8 cellular contexts compared by ENCODE assay signal in the genomic region with DNA sequence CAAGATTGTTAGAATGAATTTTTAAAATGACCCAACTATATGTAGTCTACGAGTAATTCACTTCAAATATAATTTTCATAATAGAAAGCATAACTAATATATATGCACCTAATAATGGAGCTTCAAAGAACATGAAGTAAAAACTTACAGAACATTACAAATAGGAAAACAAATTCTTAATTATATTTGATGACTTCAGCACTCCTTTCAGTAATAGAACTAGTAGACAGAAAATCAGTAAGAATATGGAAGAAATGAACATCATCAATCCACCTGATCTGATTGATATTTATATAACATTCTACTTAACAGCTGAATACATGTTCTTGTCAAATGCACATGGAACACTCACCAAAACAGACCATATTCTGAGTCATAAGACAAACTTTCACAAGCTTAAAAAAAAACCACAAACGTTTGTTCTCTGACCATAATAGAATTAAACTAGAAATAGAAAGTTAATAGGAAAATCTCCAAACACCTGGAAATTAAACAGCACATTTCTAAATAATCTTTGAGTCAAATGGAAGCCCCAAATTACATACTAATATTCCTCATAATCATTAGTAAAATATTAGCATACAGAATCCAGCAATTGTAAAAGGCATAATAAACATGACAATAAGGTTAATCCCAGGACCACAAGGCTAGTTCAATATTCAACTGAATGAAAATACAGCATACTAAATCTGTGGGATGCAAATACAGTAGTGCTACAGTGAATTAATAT. TPM values are rescaled to one million over a fixed set of nuclear protein-coding genes. Genes with fewer than 3 reads are reported as not detected.
DNase-seq lines count a peak whose midpoint lies in the region; ATAC-seq, FAIRE-seq and TF ChIP-seq lines count a peak whose summit lies in the region.

No MANE protein-coding gene starts in this region.

- RAD21 ChIA-PET in GM12878 (lab: Charles Lee; ENCODE audit: unreplicated experiment): interaction anchor here (0.6 to 1.7 kb wide), 4 partner anchors 26 to 1828 kb away, joined by 3 to 8 read pairs (median 5); no protein-coding TSS in a partner anchor

- TF ChIP-seq CTCF in GM12878 (IDR thresholded peaks at IDR 0.05 in 2 of 3, conservative IDR thresholded peaks at IDR 0.05 in 1 of 3; ENCODE audit: control insufficient read depth in 2 of 3, extremely low read depth in 1 of 3, insufficient read depth in 1 of 3, low read depth in 3 of 3, low read length in 3 of 3) (no peak), gastrocnemius medialis (IDR thresholded peaks at IDR 0.05 in 4 of 5, conservative IDR thresholded peaks at IDR 0.05 in 1 of 5) (no peak)

- intact Hi-C loops in GM12878 (cut with micrococcal nuclease; ENCODE audit: unreplicated experiment): loop anchor here (2.0 kb wide), 1 partner anchor 48 kb away; the partner anchor contains the start of gene BRAF
- intact Hi-C loops in gastrocnemius medialis (cut with DNase I; ENCODE audit: low total_unique reads): no loop called here

- CTCF ChIA-PET in GM12878 (lab: Yijun Ruan, JAX): interaction anchor here (0.7 to 1.5 kb wide), 4 partner anchors 12 to 107 kb away, joined by 3 to 4 read pairs (median 3); no protein-coding TSS in a partner anchor

- H4K20me1 ChIP-seq in GM12878 (ENCODE audit: control insufficient read depth, insufficient read depth): no peaks in the 10 kb centered on the region

- in situ Hi-C loops in GM12878 (cut with MboI) (no loop called here), gastrocnemius medialis (cut with MboI; ENCODE audit: low sequenced_read_pairs in 4 of 4) (no loop called here)

- DNase-seq in A172 (ENCODE audit: low spot score): peak; percentile 22
- DNase-seq in GM12878 (ENCODE audit: low read depth, low spot score): peak; percentile 47
- no peak for DNase-seq in gastrocnemius medialis
- DNase-seq in D341Med (ENCODE audit: low spot score): no peak
- no peak for DNase-seq in HUDEP-2 (lab: John Stamatoyannopoulos, UW; ENCODE audit: unreplicated experiment in 76 of 76)
- DNase-seq in NCI-H2107 (lab: John Stamatoyannopoulos, UW): no peak

- WGBS in GM12878 (ENCODE audit: insufficient coverage, insufficient replicate concordance, low lambda C conversion rate, missing lambda C conversion rate): 0% methylated on average over 2 of the region's 2 CpGs

- FAIRE-seq in GM12878 (lab: Jason Lieb, UNC): no peak

- TF ChIP-seq POLR2A in GM12878 (IDR thresholded peaks at IDR 0.05; ENCODE audit: low read depth, low read length) (no peak), gastrocnemius medialis (IDR thresholded peaks at IDR 0.05) (no peak)

- H3K9ac ChIP-seq in GM12878 (ENCODE audit: control insufficient read depth, insufficient read depth, low read length): no peak overlapping the region

- SMC1A ChIA-PET in GM12878 (lab: Charles Lee; ENCODE audit: uncharacterized antibody, unreplicated experiment): interaction anchor here (0.9 to 2.1 kb wide), 7 partner anchors 13 to 216 kb away, joined by 3 to 8 read pairs (median 4); no protein-coding TSS in a partner anchor

- H3K27me3 ChIP-seq in GM12878 (replicated peaks in 1 of 2; ENCODE audit: control insufficient read depth in 2 of 2, insufficient read depth in 2 of 2, low read length in 1 of 2) (no peaks in the 10 kb centered on the region), gastrocnemius medialis (no peaks in the 10 kb centered on the region)

- peak; percentile 91 for ATAC-seq in GM19351 (IDR thresholded peaks at IDR 0.05; ENCODE audit: unreplicated experiment)
- peak; percentile 91 for ATAC-seq in HG03378 (IDR thresholded peaks at IDR 0.05; ENCODE audit: unreplicated experiment)
- ATAC-seq in GM12878: peak; percentile 83
- no peak for ATAC-seq in gastrocnemius medialis

- H2AFZ ChIP-seq in GM12878 (ENCODE audit: control insufficient read depth, low read depth, low read length): no peak overlapping the region

- H3K79me2 ChIP-seq in GM12878 (ENCODE audit: control insufficient read depth, insufficient read depth, low read length): peaks cover 17% of the 10 kb centered on the region

- no peaks in the 10 kb centered on the region; a peak in 1 of 4 replicates for H3K36me3 ChIP-seq in GM12878 (ENCODE audit: control insufficient read depth in 2 of 2, insufficient read depth in 2 of 2, low read length in 1 of 2)
- H3K36me3 ChIP-seq in gastrocnemius medialis: no peaks in the 10 kb centered on the region

- H3K4me1 ChIP-seq in GM12878 (ENCODE audit: control insufficient read depth, insufficient read depth, low read length) (peaks cover 19% of the 10 kb centered on the region), gastrocnemius medialis (peaks cover 9 to 17% of the 10 kb centered on the region in 2 donors)

- H3K9me3 ChIP-seq in GM12878 (replicated peaks; ENCODE audit: control insufficient read depth, insufficient read depth, low read length) (peaks cover 3% of the 10 kb centered on the region; the same call in 1 of the 3 replicates), gastrocnemius medialis (no peaks in the 10 kb centered on the region)

- POLR2A ChIA-PET in GM12878 (lab: Charles Lee): interaction anchor here (0.5 kb wide), 1 partner anchor 26 kb away, joined by 3 read pairs; no protein-coding TSS in a partner anchor

- no peak for TF ChIP-seq RAD21 in GM12878 (IDR thresholded peaks at IDR 0.05; ENCODE audit: insufficient read depth, low read depth, low read length)

- TF ChIP-seq EP300 in GM12878 (IDR thresholded peaks at IDR 0.05; ENCODE audit: borderline replicate concordance in 1 of 2, control insufficient read depth in 1 of 2, low read depth in 2 of 2, low read length in 2 of 2): peak; percentile 55 to 63; a peak in 3 of 4 replicates

- BruUV-seq in GM12878 (replicated peaks; lab: Mats Ljungman, UMichigan): no TSS peak

- H3K4me2 ChIP-seq in GM12878 (ENCODE audit: control insufficient read depth, insufficient read depth): no peak overlapping the region

- H3K4me3 ChIP-seq in GM12878: no peak overlapping the region
- H3K4me3 ChIP-seq in gastrocnemius medialis: no peak overlapping the region

- H3K27ac ChIP-seq in GM12878 (ENCODE audit: control insufficient read depth, insufficient read depth) (no peak overlapping the region), gastrocnemius medialis (no peak overlapping the region)

TF ChIP-seq in GM12878, 131 proteins besides CTCF, POLR2A, EP300 and RAD21 (continues in another document):
- TF ChIP-seq IRF4 (IDR thresholded peaks at IDR 0.05; ENCODE audit: low read depth, low read length): peak; percentile 64; the same call in 1 of the 2 replicates
- no peak for TF ChIP-seq NFYA (IDR thresholded peaks at IDR 0.05; ENCODE audit: borderline replicate concordance, low read depth, low read length)
- TF ChIP-seq, protein P1, sequence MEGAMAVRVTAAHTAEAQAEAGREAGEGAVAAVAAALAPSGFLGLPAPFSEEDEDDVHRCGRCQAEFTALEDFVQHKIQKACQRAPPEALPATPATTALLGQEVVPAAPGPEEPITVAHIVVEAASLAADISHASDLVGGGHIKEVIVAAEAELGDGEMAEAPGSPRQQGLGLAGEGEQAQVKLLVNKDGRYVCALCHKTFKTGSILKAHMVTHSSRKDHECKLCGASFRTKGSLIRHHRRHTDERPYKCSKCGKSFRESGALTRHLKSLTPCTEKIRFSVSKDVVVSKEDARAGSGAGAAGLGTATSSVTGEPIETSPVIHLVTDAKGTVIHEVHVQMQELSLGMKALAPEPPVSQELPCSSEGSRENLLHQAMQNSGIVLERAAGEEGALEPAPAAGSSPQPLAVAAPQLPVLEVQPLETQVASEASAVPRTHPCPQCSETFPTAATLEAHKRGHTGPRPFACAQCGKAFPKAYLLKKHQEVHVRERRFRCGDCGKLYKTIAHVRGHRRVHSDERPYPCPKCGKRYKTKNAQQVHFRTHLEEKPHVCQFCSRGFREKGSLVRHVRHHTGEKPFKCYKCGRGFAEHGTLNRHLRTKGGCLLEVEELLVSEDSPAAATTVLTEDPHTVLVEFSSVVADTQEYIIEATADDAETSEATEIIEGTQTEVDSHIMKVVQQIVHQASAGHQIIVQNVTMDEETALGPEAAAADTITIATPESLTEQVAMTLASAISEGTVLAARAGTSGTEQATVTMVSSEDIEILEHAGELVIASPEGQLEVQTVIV (IDR thresholded peaks at IDR 0.05; ENCODE audit: borderline replicate concordance, partially characterized antibody): no peak

RNA-seq across cellular contexts. Expression of gene BRAF, which starts 48.0 kb away (rescaled TPM):
- total RNA-seq in A172 (2014; rRNA removed; shearing (Covaris generic)): 7.7 and 8.7 TPM in 2 replicates
- total RNA-seq in GM12878 (2013; cell fraction: nucleolus; rRNA removed): 160 and 161 TPM in 2 replicates
- total RNA-seq in GM12878 (2014; rRNA removed) (10.8 and 11.8 TPM in 2 replicates), GM12878 (2014; rRNA removed; fragmentation: Illumina TruSeq; extraction: Trizol) (20.7 TPM in 2 replicates), GM12878 (2021) (20.2 and 22.1 TPM in 2 replicates), gastrocnemius medialis (10 to 100 TPM; 10.0 to 28.4 (median 19.2) TPM)
- 5.5 TPM for polyA plus RNA-seq in GM12878 (2011; ENCODE audit: low read depth)
- polyA plus RNA-seq in GM12878 (2011; rRNA removed) (31.0 and 37.2 TPM in 2 replicates), GM12878 (2014; fragmentation: Illumina TruSeq; extraction: Trizol) (12.6 and 12.8 TPM in 2 replicates), GM12878 (2014; fragmentation: Nextera tagmentation; extraction: Ambion mirVana) (1 to 10 TPM; 2.6 to 4.0 TPM), GM12878 (2014; rRNA removed) (6.8 and 10.2 TPM in 2 replicates), GM12878 (2016; fragmentation: Nextera tagmentation; extraction: Ambion mirVana) (10 to 100 TPM in 1 of 2 experiments, 1 to 10 TPM in 1; 7.9 to 10.4 TPM)
- polyA plus RNA-seq in GM12878 (2011; cell fraction: cytosol; rRNA removed): 13.8 and 17.2 TPM in 2 replicates
- polyA plus RNA-seq in GM12878 (2011; cell fraction: nucleus; rRNA removed): 22.8 and 25.5 TPM in 2 replicates
- polyA plus RNA-seq in GM12878 (2012): 8.9 and 10.4 TPM in 2 replicates
- 74.6 and 101 TPM in 2 replicates for polyA minus RNA-seq in GM12878 (2011; rRNA and poly(A)+ RNA removed)
- polyA minus RNA-seq in GM12878 (2011; cell fraction: cytosol; rRNA and poly(A)+ RNA removed): 21.1 and 27.3 TPM in 2 replicates
- 42.2 and 84.2 TPM in 2 replicates for polyA minus RNA-seq in GM12878 (2011; cell fraction: nucleus; rRNA and poly(A)+ RNA removed)

Comparison
In these comparisons a context has a peak if more than half of its experiments do, and no peak if none do; other contexts are left out.
1. DNase-seq: peak in A172 (single experiment) and GM12878 (single experiment); none in gastrocnemius medialis (0 of 2), D341Med (single experiment), HUDEP-2 (0 of 76) and NCI-H2107 (single experiment).
2. ATAC-seq: peak in GM19351 (single experiment), HG03378 (single experiment) and GM12878 (single experiment); none in gastrocnemius medialis (0 of 2).